Comparison of ENCODE assay signal across 8 cellular contexts in genomic region chrX:68832101-68832416, GRCh38. TPM values are rescaled to one million over a fixed set of nuclear protein-coding genes. Genes with fewer than 3 reads are reported as not detected.
DNase-seq lines count a peak whose midpoint lies in the region; ATAC-seq and TF ChIP-seq lines count a peak whose summit lies in the region.

No MANE protein-coding gene starts in this region.

- no peak overlapping the region for H3K27ac ChIP-seq in GM23338 (ENCODE audit: low read depth)
- peak overlapping the region; percentile 38 to 89 (median 87) for H3K27ac ChIP-seq in sigmoid colon

- no peak for TF ChIP-seq POLR2A in sigmoid colon (IDR thresholded peaks at IDR 0.05)

- H3K79me2 ChIP-seq in GM23338 (replicated peaks; ENCODE audit: insufficient read depth): no peaks in the 10 kb centered on the region

- BruUV-seq in Caco-2 (replicated peaks; lab: Mats Ljungman, UMichigan): no TSS peak

- H3K4me1 ChIP-seq in Caco-2: no peaks in the 10 kb centered on the region
- peaks cover 16% of the 10 kb centered on the region; the same call in 1 of the 2 replicates for H3K4me1 ChIP-seq in GM23338 (ENCODE audit: insufficient read depth)
- H3K4me1 ChIP-seq in sigmoid colon: peaks cover 0 to 25% (median 13%) of the 10 kb centered on the region in 4 donors

- H3K4me3 ChIP-seq in Caco-2 (ENCODE audit: low read depth, low read length): no peak overlapping the region
- peak overlapping the region; percentile 20; the same call in 1 of the 2 replicates for H3K4me3 ChIP-seq in GM23338
- H3K4me3 ChIP-seq in sigmoid colon: peak overlapping the region in 3 of 4 donors; percentile 69 to 77 (median 76)

- H3K27me3 Mint-ChIP-seq in Caco-2 (ENCODE audit: insufficient read depth, unreplicated experiment) (no peaks in the 10 kb centered on the region), GM23338 (ENCODE audit: insufficient read depth, low read depth, poor library complexity) (peaks cover 53% of the 10 kb centered on the region)

- H3K27me3 ChIP-seq in Caco-2 (replicated peaks; ENCODE audit: control insufficient read depth, insufficient read depth, low read length): no peaks in the 10 kb centered on the region
- H3K27me3 ChIP-seq in GM23338 (ENCODE audit: insufficient read depth): peaks cover 88% of the 10 kb centered on the region
- H3K27me3 ChIP-seq in sigmoid colon: no peaks in the 10 kb centered on the region

- H3K9me3 Mint-ChIP-seq in Caco-2 (ENCODE audit: unreplicated experiment): peaks cover 5% of the 10 kb centered on the region
- H3K9me3 Mint-ChIP-seq in GM23338: no peaks in the 10 kb centered on the region

- 2 to 4% methylated on average over 11 of the region's 11 CpGs for WGBS in sigmoid colon, 2 donors

- CTCF ChIA-PET in Caco-2 (lab: Charles Lee): no interaction called here

- H3K9me3 ChIP-seq in Caco-2: no peaks in the 10 kb centered on the region
- H3K9me3 ChIP-seq in sigmoid colon: no peaks in the 10 kb centered on the region

- POLR2A ChIA-PET in Caco-2 (lab: Charles Lee): no interaction called here

- H3K4me1 Mint-ChIP-seq in Caco-2 (ENCODE audit: low read depth, unreplicated experiment) (no peaks in the 10 kb centered on the region), GM23338 (peaks cover 18% of the 10 kb centered on the region; the same call in 2 of the 3 replicates)

- DNase-seq in Caco-2: no peak
- peak; percentile 24 for DNase-seq in GM23338 (ENCODE audit: low spot score)
- peak; percentile 37 to 50 for DNase-seq in NOMO-1 (lab: John Stamatoyannopoulos, UW; ENCODE audit: unreplicated experiment in 2 of 2)
- DNase-seq in amniotic epithelial cell (ENCODE audit: low read depth): peak; percentile 78
- peak; percentile 78 for DNase-seq in hepatic stellate cell (ENCODE audit: low spot score)
- peak; percentile 82 for DNase-seq in sigmoid colon
- DNase-seq in superior temporal gyrus (ENCODE audit: extremely low spot score): no peak
- no peak for DNase-seq in OCI-M2 (lab: John Stamatoyannopoulos, UW; ENCODE audit: unreplicated experiment)

- TF ChIP-seq CTCF in Caco-2 (IDR thresholded peaks at IDR 0.05; ENCODE audit: insufficient read depth in 1 of 2, low read depth in 1 of 2, low read length in 1 of 2, severe bottlenecking in 1 of 2, unreplicated experiment in 1 of 2) (no peak), GM23338 (conservative IDR thresholded peaks at IDR 0.05; ENCODE audit: low read depth in 2 of 2) (no peak), sigmoid colon (IDR thresholded peaks at IDR 0.05) (no peak)

- no peak overlapping the region for H2AFZ ChIP-seq in GM23338

- H3K27ac Mint-ChIP-seq in Caco-2 (ENCODE audit: unreplicated experiment): peak overlapping the region; percentile 62
- no peak overlapping the region for H3K27ac Mint-ChIP-seq in GM23338

- H3K9me2 ChIP-seq in GM23338 (ENCODE audit: insufficient read depth): no peaks in the 10 kb centered on the region

- no peak for TF ChIP-seq EP300 in sigmoid colon (IDR thresholded peaks at IDR 0.05)

- H3K36me3 ChIP-seq in Caco-2 (ENCODE audit: control insufficient read depth, insufficient read depth, low read length) (no peaks in the 10 kb centered on the region), GM23338 (ENCODE audit: insufficient read depth) (no peaks in the 10 kb centered on the region), sigmoid colon (no peaks in the 10 kb centered on the region)

- no peak overlapping the region for H3K4me3 Mint-ChIP-seq in Caco-2 (ENCODE audit: unreplicated experiment)
- peak overlapping the region; percentile 65 for H3K4me3 Mint-ChIP-seq in GM23338

- H3F3A ChIP-seq in GM23338 (replicated peaks; ENCODE audit: low read depth): no peaks in the 10 kb centered on the region

- ATAC-seq in GM23338: peak; percentile 4; the same call in 2 of the 3 replicates

- peak overlapping the region; percentile 65 for H3K4me2 ChIP-seq in GM23338

- H3K36me3 Mint-ChIP-seq in Caco-2 (ENCODE audit: insufficient read depth, unreplicated experiment) (peaks cover 4% of the 10 kb centered on the region), GM23338 (ENCODE audit: low read depth) (no peaks in the 10 kb centered on the region)

- intact Hi-C loops in Caco-2 (cut with micrococcal nuclease; ENCODE audit: unreplicated experiment): no loop called here
- intact Hi-C loops in sigmoid colon (cut with DNase I): no loop called here

- no peaks in the 10 kb centered on the region; the same call in 1 of the 2 replicates for H4K20me1 ChIP-seq in GM23338 (replicated peaks; ENCODE audit: insufficient read depth)

TF ChIP-seq in GM23338, 12 proteins besides CTCF, POLR2A, EP300 and RAD21 (continues in another document):
- TF ChIP-seq JUNB (IDR thresholded peaks at IDR 0.05; ENCODE audit: unreplicated experiment) (no peak), EZH2phosphoT487 (IDR thresholded peaks at IDR 0.05; ENCODE audit: unreplicated experiment) (no peak), NANOG (IDR thresholded peaks at IDR 0.05; ENCODE audit: borderline replicate concordance) (no peak), ZNF114 (CRISPR knock-in tag; IDR thresholded peaks at IDR 0.05) (no peak), ZNF462 (CRISPR knock-in tag; IDR thresholded peaks at IDR 0.05) (no peak), CREB1 (CRISPR knock-in tag; IDR thresholded peaks at IDR 0.05; ENCODE audit: low read depth) (no peak), POLR2AphosphoS5 (IDR thresholded peaks at IDR 0.05; ENCODE audit: low read depth) (no peak), ETS1 (IDR thresholded peaks at IDR 0.05) (no peak)

RNA-seq across cellular contexts. Expression of gene EFNB1, which starts 3.2 kb away (rescaled TPM):
- total RNA-seq in Caco-2 (2022): 5.7 and 7.0 TPM in 2 replicates
- total RNA-seq in GM23338 (2014; rRNA removed; shearing (Covaris generic)): 2.7 and 5.7 TPM in 2 replicates
- 1.3 TPM in 2 replicates for polyA plus RNA-seq in GM23338 (2016; fragmentation: Nextera tagmentation; extraction: Ambion mirVana)
- total RNA-seq in sigmoid colon: 10 to 100 TPM in 3 of 4 donors, 1 to 10 TPM in 1; 9.5 to 18.6 (median 14.6) TPM
- polyA plus RNA-seq in sigmoid colon: 10 to 100 TPM; 13.4 to 53.2 (median 16.2) TPM

Comparison
In these comparisons a context has a peak if more than half of its experiments do, and no peak if none do; other contexts are left out.
1. DNase-seq: peak in GM23338 (single experiment), NOMO-1 (2 of 2), amniotic epithelial cell (single experiment), hepatic stellate cell (single experiment) and sigmoid colon (single experiment); none in Caco-2 (0 of 2), superior temporal gyrus (single experiment) and OCI-M2 (single experiment).